8 cellular contexts compared by ENCODE assay signal in the genomic region with DNA sequence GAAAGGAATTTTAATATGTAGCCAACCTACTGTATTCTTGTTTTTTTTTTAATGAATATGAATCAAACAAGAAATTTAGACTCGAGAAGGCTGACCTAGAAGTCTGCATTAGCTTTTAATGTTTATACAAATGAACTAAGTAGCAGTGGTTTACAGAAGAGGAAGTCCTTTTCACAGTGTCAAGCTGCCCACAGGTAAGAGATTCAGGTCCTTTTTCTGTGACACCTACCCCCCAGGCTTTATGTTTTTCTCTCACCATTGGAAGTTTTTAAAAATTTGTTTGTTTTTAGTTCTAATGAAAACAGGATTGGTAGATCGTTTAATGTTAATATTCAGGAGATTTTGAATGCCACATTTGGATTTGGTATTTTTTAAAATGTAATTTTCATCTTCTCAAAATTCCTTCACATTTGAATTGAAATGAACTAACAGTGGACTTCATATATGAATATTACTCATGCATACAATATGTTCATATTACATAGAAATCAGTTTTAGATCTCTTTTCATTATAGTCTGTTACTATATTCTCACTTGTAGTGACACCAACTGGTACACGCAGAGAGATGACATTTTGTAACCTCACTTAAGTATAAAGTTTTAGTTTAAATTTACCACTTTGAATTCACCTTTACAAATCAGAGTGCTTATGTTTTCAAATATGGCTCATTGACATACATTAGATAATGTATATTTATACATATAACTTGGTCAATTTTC. TPM values are rescaled to one million over a fixed set of nuclear protein-coding genes. Genes with fewer than 3 reads are reported as not detected.
DNase-seq lines count a peak whose midpoint lies in the region; ATAC-seq and TF ChIP-seq lines count a peak whose summit lies in the region.

No MANE protein-coding gene starts in this region.

- no TSS peak for BruUV-seq in Calu3 (replicated peaks; lab: Mats Ljungman, UMichigan)

- DNase-seq in Calu3, result no peak
- no peak for DNase-seq in caudate nucleus (lab: John Stamatoyannopoulos, UW)
- no peak for DNase-seq in progenitor cell of endocrine pancreas (ENCODE audit: low spot score, unreplicated experiment)
- DNase-seq in HEK293T (ENCODE audit: extremely low spot score), result no peak
- DNase-seq in NCI-H2171 (lab: John Stamatoyannopoulos, UW), result no peak
- DNase-seq in NK-92 treated with Interleukin-12 subunit alpha and Interleukin-12 subunit beta, amount 100 ng/mL, for 24 hours (lab: John Stamatoyannopoulos, UW), result no peak

- H3K4me3 Mint-ChIP-seq in Calu3 (ENCODE audit: low read depth, unreplicated experiment) (no peak overlapping the region), progenitor cell of endocrine pancreas (ENCODE audit: low read depth) (peak overlapping the region; percentile 19)

- ATAC-seq in GM21367 (IDR thresholded peaks at IDR 0.05; ENCODE audit: unreplicated experiment), result peak; percentile 37
- peak; percentile 38 for ATAC-seq in HG03565 (IDR thresholded peaks at IDR 0.05; ENCODE audit: unreplicated experiment)

- peaks cover 3% of the 10 kb centered on the region for H3K9me3 Mint-ChIP-seq in Calu3 (ENCODE audit: low read depth, unreplicated experiment)
- peaks cover 20% of the 10 kb centered on the region for H3K9me3 Mint-ChIP-seq in progenitor cell of endocrine pancreas (ENCODE audit: low read depth)

- intact Hi-C loops in Calu3 (cut with micrococcal nuclease; ENCODE audit: unreplicated experiment), result loop anchor here (2.0 kb wide), 2 partner anchors 26 to 138 kb away; no protein-coding TSS in a partner anchor

- H3K4me1 Mint-ChIP-seq in Calu3 (ENCODE audit: low read depth, unreplicated experiment) (peaks cover 39% of the 10 kb centered on the region), progenitor cell of endocrine pancreas (ENCODE audit: low read depth) (peaks cover 42% of the 10 kb centered on the region)

- no peaks in the 10 kb centered on the region for H3K27me3 Mint-ChIP-seq in Calu3 (ENCODE audit: unreplicated experiment)
- H3K27me3 Mint-ChIP-seq in progenitor cell of endocrine pancreas, result no peaks in the 10 kb centered on the region

- CTCF ChIA-PET in Calu3 (lab: Charles Lee) (interaction anchor here (0.6 to 1.7 kb wide), 3 partner anchors 11 to 172 kb away, joined by 3 to 9 read pairs (median 3); no protein-coding TSS in a partner anchor), HEK293T (lab: Yijun Ruan, JAX) (interaction anchor here (0.7 to 1.7 kb wide), 3 partner anchors 8 to 304 kb away, joined by 3 to 10 read pairs (median 3); no protein-coding TSS in a partner anchor)

- TF ChIP-seq CTCF in Calu3 (IDR thresholded peaks at IDR 0.05; ENCODE audit: unreplicated experiment) (no peak), progenitor cell of endocrine pancreas (IDR thresholded peaks at IDR 0.05; ENCODE audit: unreplicated experiment) (no peak)

- H3K27ac Mint-ChIP-seq in Calu3 (ENCODE audit: unreplicated experiment), result peak overlapping the region; percentile 63
- peak overlapping the region; percentile 62 for H3K27ac Mint-ChIP-seq in progenitor cell of endocrine pancreas

- H3K36me3 Mint-ChIP-seq in Calu3 (ENCODE audit: insufficient read depth, unreplicated experiment) (no peaks in the 10 kb centered on the region), progenitor cell of endocrine pancreas (ENCODE audit: insufficient read depth) (peaks cover 24% of the 10 kb centered on the region)

- peak overlapping the region; percentile 7 for H3K27ac ChIP-seq in caudate nucleus (ENCODE audit: low read depth, low read length)

- POLR2A ChIA-PET in HEK293T (lab: Yijun Ruan, JAX), result interaction anchor here (1.0 to 1.7 kb wide), 3 partner anchors 10 to 137 kb away, joined by 4 to 13 read pairs (median 11); a partner anchor contains a TSS

TF ChIP-seq in HEK293T, 16 proteins besides CTCF, POLR2A, EP300 and RAD21:
- TF ChIP-seq NFRKB (IDR thresholded peaks at IDR 0.05) (no peak), SUZ12 (IDR thresholded peaks at IDR 0.05) (no peak), LEF1 (IDR thresholded peaks at IDR 0.05; ENCODE audit: borderline replicate concordance) (no peak), ARNT (IDR thresholded peaks at IDR 0.05) (no peak), SP1 (IDR thresholded peaks at IDR 0.05) (no peak), L3MBTL2 (conservative IDR thresholded peaks at IDR 0.05) (no peak), HDGF (IDR thresholded peaks at IDR 0.05; ENCODE audit: borderline replicate concordance) (no peak), ZNF384 (IDR thresholded peaks at IDR 0.05) (no peak)
- TF ChIP-seq, protein P1, sequence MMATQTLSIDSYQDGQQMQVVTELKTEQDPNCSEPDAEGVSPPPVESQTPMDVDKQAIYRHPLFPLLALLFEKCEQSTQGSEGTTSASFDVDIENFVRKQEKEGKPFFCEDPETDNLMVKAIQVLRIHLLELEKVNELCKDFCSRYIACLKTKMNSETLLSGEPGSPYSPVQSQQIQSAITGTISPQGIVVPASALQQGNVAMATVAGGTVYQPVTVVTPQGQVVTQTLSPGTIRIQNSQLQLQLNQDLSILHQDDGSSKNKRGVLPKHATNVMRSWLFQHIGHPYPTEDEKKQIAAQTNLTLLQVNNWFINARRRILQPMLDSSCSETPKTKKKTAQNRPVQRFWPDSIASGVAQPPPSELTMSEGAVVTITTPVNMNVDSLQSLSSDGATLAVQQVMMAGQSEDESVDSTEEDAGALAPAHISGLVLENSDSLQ (IDR thresholded peaks at IDR 0.05), result no peak

RNA-seq across cellular contexts. Expression of a gene that starts 29.7 kb away (rescaled TPM):
- total RNA-seq in Calu3 (2022) (72.7 and 89.0 TPM in 2 replicates), progenitor cell of endocrine pancreas (185 and 186 TPM in 2 replicates)
